In genomic region chr19:29422047-29422446, GRCh38 we compare ENCODE assay signal across 34 cellular contexts.
"Had no signal": no experiment of that assay in that cellular context is flagged by ENCODE, and none has a peak within 500 bp of the region (broad histone marks: within the 10 kb centered on the region; RNA-seq: fewer than 3 reads in every experiment).

No MANE protein-coding gene starts in this region.

- H3K27me3 ChIP-seq: MG63 had no signal

- H3K4me3 ChIP-seq: MG63 had no signal

- DNase-seq: Karpas-422, Kasumi-1, MG63, MM.1S, MV-4-11, NCI-H1048, NCI-H1092, NCI-H1092 treated with DMSO at 0.1 percent for 48 hours, NCI-H1105, NCI-H1105 treated with DMSO at 0.1 percent for 48 hours, NCI-H1417, NCI-H1417 treated with DMSO at 0.1 percent for 48 hours, NCI-H1436, NCI-H1436 treated with DMSO at 0.1 percent for 48 hours, NCI-H146, NCI-H1694, NCI-H1694 treated with DMSO at 0.1 percent for 48 hours, NCI-H187, NCI-H187 treated with DMSO at 0.1 percent for 48 hours, NCI-H1930, NCI-H2029, NCI-H2029 treated with DMSO at 0.1 percent for 48 hours, NCI-H2081, NCI-H2081 treated with DMSO at 0.1 percent for 48 hours, NCI-H2107, NCI-H2171, NCI-H2171 treated with DMSO at 0.1 percent for 48 hours, NCI-H2227 treated with DMSO at 0.1 percent for 48 hours, NCI-H226, NCI-H345, NCI-H446, NCI-H446 treated with DMSO at 0.1 percent for 48 hours, NCI-H510A, NCI-H510A treated with DMSO at 0.1 percent for 48 hours had no signal

- H3K36me3 ChIP-seq: MG63 had no signal

- H3K9me3 ChIP-seq: MG63 had no signal
